Comparison of ENCODE assay signal across 12 cellular contexts in genomic region chrX:115957862-115958490, GRCh38.
DNase-seq lines count a peak whose midpoint lies in the region; ATAC-seq, FAIRE-seq and TF ChIP-seq lines count a peak whose summit lies in the region.
"Had no signal": no experiment of that assay in that cellular context is flagged by ENCODE, and none has a peak within 500 bp of the region (broad histone marks: within the 10 kb centered on the region; RNA-seq: fewer than 3 reads in every experiment).

No MANE protein-coding gene starts in this region.

- no peaks in the 10 kb centered on the region for H3K9me1 ChIP-seq in K562 (ENCODE audit: control insufficient read depth, insufficient read depth, low read length)

- H4K20me1 ChIP-seq in K562 (replicated peaks; ENCODE audit: control insufficient read depth, insufficient read depth, low read length), result no peaks in the 10 kb centered on the region

- H3K9ac ChIP-seq in K562 (ENCODE audit: insufficient read depth in 1 of 2, low read depth in 2 of 2, low read length in 2 of 2), result no peak overlapping the region

- no peaks in the 10 kb centered on the region for H3K9me3 ChIP-seq in K562 (replicated peaks; ENCODE audit: control insufficient read depth, insufficient read depth, low read depth, low read length)
- H3K9me3 ChIP-seq in psoas muscle, result no peaks in the 10 kb centered on the region
- H3K9me3 ChIP-seq: Peyer's patch, thoracic aorta had no signal

- in situ Hi-C loops in K562 (cut with MboI), result no loop called here

- H2AFZ ChIP-seq in K562 (ENCODE audit: low read depth, low read length), result no peak overlapping the region

- no peaks in the 10 kb centered on the region for H3K27me3 ChIP-seq in K562 (ENCODE audit: control insufficient read depth in 2 of 2, insufficient read depth in 2 of 2, low read length in 2 of 2)
- peaks cover 0 to 11% (median 0%) of the 10 kb centered on the region in 3 donors for H3K27me3 ChIP-seq in psoas muscle (ENCODE audit: insufficient read depth in 3 of 3, low read length in 2 of 3)
- H3K27me3 ChIP-seq: Peyer's patch had no signal

- 3% methylated on average over 7 of the region's 11 CpGs for WGBS in K562 (ENCODE audit: insufficient coverage, low coverage, missing lambda C conversion rate)
- 51 to 84% (median 81%) methylated on average over 11 of the region's 11 CpGs for WGBS in psoas muscle, 3 donors

- no peaks in the 10 kb centered on the region for H3K4me1 ChIP-seq in K562 (replicated peaks in 1 of 2; ENCODE audit: control insufficient read depth in 2 of 2, insufficient read depth in 2 of 2, low read length in 2 of 2)
- H3K4me1 ChIP-seq in psoas muscle, result no peaks in the 10 kb centered on the region
- H3K4me1 ChIP-seq: Peyer's patch had no signal

- H3K27ac ChIP-seq in K562 (ENCODE audit: extremely low read depth, low read depth, low read length) (no peak overlapping the region), psoas muscle (no peak overlapping the region)
- H3K27ac ChIP-seq: Peyer's patch, thoracic aorta had no signal

- TF ChIP-seq POLR2A in K562 (conservative IDR thresholded peaks at IDR 0.05), result no peak

- DNase-seq in NCI-H510A treated with DMSO at 0.1 percent for 48 hours (lab: John Stamatoyannopoulos, UW) (peak; percentile 7), NCI-H510A (lab: John Stamatoyannopoulos, UW) (no peak), NCI-H1092 treated with DMSO at 0.1 percent for 48 hours (lab: John Stamatoyannopoulos, UW) (peak; percentile 43), K562 (ENCODE audit: extremely low read depth in 1 of 4, low spot score in 3 of 4) (peak in 1 of 4 experiments; percentile 11), psoas muscle (no peak), RCC 7860 (ENCODE audit: low spot score) (no peak), GF-D8 (lab: John Stamatoyannopoulos, UW) (no peak)
- DNase-seq: left cardiac atrium, Peyer's patch had no signal

- peak in 2 of 3 experiments; percentile 33 to 38; a peak in 3 of 6 replicates for TF ChIP-seq CTCF in K562 (IDR thresholded peaks at IDR 0.05 in 2 of 3, conservative IDR thresholded peaks at IDR 0.05 in 1 of 3; ENCODE audit: insufficient read depth in 2 of 3, low read depth in 1 of 3, low read length in 3 of 3)
- peak; percentile 36 for TF ChIP-seq CTCF in psoas muscle (IDR thresholded peaks at IDR 0.05)

- no peaks in the 10 kb centered on the region for H3K36me3 ChIP-seq in K562 (ENCODE audit: control insufficient read depth, insufficient read depth, low read length)
- no peaks in the 10 kb centered on the region for H3K36me3 ChIP-seq in psoas muscle (ENCODE audit: insufficient read depth in 1 of 2, low read depth in 1 of 2)
- H3K36me3 ChIP-seq: Peyer's patch, thoracic aorta had no signal

- H3K4me3 ChIP-seq in K562 (no peak overlapping the region), psoas muscle (no peak overlapping the region)
- H3K4me3 ChIP-seq: Peyer's patch, thoracic aorta had no signal

- POLR2A ChIA-PET in K562 (lab: Yijun Ruan, JAX), result no interaction called here

- ATAC-seq in K562, result peak; percentile 67
- ATAC-seq in psoas muscle, result peak in 3 of 4 donors; percentile 44 to 55 (median 48)
- no peak for ATAC-seq in HG03439 (IDR thresholded peaks at IDR 0.05; ENCODE audit: unreplicated experiment)
- ATAC-seq: left cardiac atrium had no signal

- no peak for TF ChIP-seq EP300 in K562 (IDR thresholded peaks at IDR 0.05; ENCODE audit: low read length)

- no TSS peak for BruUV-seq in K562 (replicated peaks; lab: Mats Ljungman, UMichigan)

- TF ChIP-seq RAD21 in K562 (CRISPR knock-in tag; conservative IDR thresholded peaks at IDR 0.05 in 1 of 2, IDR thresholded peaks at IDR 0.05 in 1 of 2), result peak; percentile 33 to 54

- no peak overlapping the region for H3K4me2 ChIP-seq in K562 (ENCODE audit: insufficient read depth, low read length)

- no peaks in the 10 kb centered on the region for H3K79me2 ChIP-seq in K562 (ENCODE audit: control insufficient read depth, insufficient read depth, low read length)

- FAIRE-seq in K562 (lab: Jason Lieb, UNC) (no peak), RCC 7860 (lab: Jason Lieb, UNC) (no peak)
- FAIRE-seq: TTC549 had no signal

- CTCF ChIA-PET in K562 (lab: Yijun Ruan, JAX; ENCODE audit: low intra/inter-chr PET ratio), result no interaction called here

- intact Hi-C loops in K562 (cut with micrococcal nuclease) (no loop called here), psoas muscle (cut with DNase I) (no loop called here)

TF ChIP-seq in K562, 482 proteins besides CTCF, POLR2A, EP300 and RAD21:
- TF ChIP-seq MCM5 (IDR thresholded peaks at IDR 0.05; ENCODE audit: low read depth) (no peak), NFRKB (IDR thresholded peaks at IDR 0.05; ENCODE audit: low read depth) (no peak), ARID4B (CRISPR knock-in tag; IDR thresholded peaks at IDR 0.05) (no peak), ZNF384 (IDR thresholded peaks at IDR 0.05; ENCODE audit: low read depth, low read length) (peak; percentile 97), SRF (CRISPR knock-in tag; IDR thresholded peaks at IDR 0.05) (no peak), SMC3 (conservative IDR thresholded peaks at IDR 0.05; ENCODE audit: insufficient read depth, low read depth, low read length) (0 out of 2 replicates have a peak, but pooled peaks have one; percentile 11)

Comparison
In these comparisons a context has a peak if more than half of its experiments do, and no peak if none do; other contexts are left out.
1. DNase-seq: peak in NCI-H510A treated with DMSO at 0.1 percent for 48 hours (single experiment) and NCI-H1092 treated with DMSO at 0.1 percent for 48 hours (single experiment); none in NCI-H510A (single experiment), psoas muscle (0 of 2), RCC 7860 (single experiment) and GF-D8 (single experiment).